23 cellular contexts compared by ENCODE assay signal in genomic region chr4:93747220-93747619, GRCh38.
"Had no signal": no experiment of that assay in that cellular context is flagged by ENCODE, and none has a peak within 500 bp of the region (broad histone marks: within the 10 kb centered on the region; RNA-seq: fewer than 3 reads in every experiment).

No MANE protein-coding gene starts in this region.

- H3K4me3 Mint-ChIP-seq: immature natural killer cell; naive B cell; natural killer cell; stimulated activated memory B cell treated with anti-CD40 and anti-IgM and Interleukin-4, amounts not matched to agents 10 μg/mL and 1 μg/mL and 100 μg/mL, for 72 hours; stimulated activated naive CD8-positive, alpha-beta T cell treated with anti-CD3 and anti-CD28 coated beads, Interleukin-15, amount 100 ng/mL, for 72 hours; type B pancreatic cell had no signal

- H3K27me3 Mint-ChIP-seq: naive B cell; progenitor cell of endocrine pancreas; stimulated activated memory B cell treated with anti-CD40 and anti-IgM and Interleukin-4, amounts not matched to agents 10 μg/mL and 1 μg/mL and 100 μg/mL, for 72 hours; stimulated activated naive CD8-positive, alpha-beta T cell treated with anti-CD3 and anti-CD28 coated beads, Interleukin-15, amount 100 ng/mL, for 72 hours; type B pancreatic cell had no signal

- DNase-seq: hypothalamus; immature natural killer cell; kidney; left colon; left lung; lower lobe of right lung; mammary epithelial cell; mesenchymal stem cell; naive B cell; natural killer cell; ovary; right lobe of liver; stimulated activated CD4-positive, alpha-beta T cell treated with anti-CD3 and anti-CD28 coated beads, Interleukin-1b, Interleukin-23, amount 100 ng/mL, for 48 hours; stimulated activated CD4-positive, alpha-beta T cell treated with anti-CD3 and anti-CD28 coated beads, Interleukin-2, amount 100 ng/mL, for 48 hours; stimulated activated CD4-positive, alpha-beta T cell treated with anti-CD3 and anti-CD28 coated beads, Interleukin-4, amount 100 ng/mL, for 4 hours; stimulated activated CD8-positive, alpha-beta memory T cell treated with anti-CD3 and anti-CD28 coated beads, Interleukin-4, amount 100 ng/mL, for 48 hours; stimulated activated naive CD4-positive, alpha-beta T cell treated with Interleukin-2 at 50 U/mL for 16 hours; stimulated activated naive CD8-positive, alpha-beta T cell treated with anti-CD3 and anti-CD28 coated beads, Interleukin-15, amount 100 ng/mL, for 72 hours; substantia nigra; uterus had no signal

- H3K4me1 Mint-ChIP-seq: immature natural killer cell; natural killer cell; stimulated activated naive CD8-positive, alpha-beta T cell treated with anti-CD3 and anti-CD28 coated beads, Interleukin-15, amount 100 ng/mL, for 72 hours had no signal

- H3K9me3 Mint-ChIP-seq: type B pancreatic cell had no signal

- H3K27ac Mint-ChIP-seq: immature natural killer cell; naive B cell; natural killer cell; progenitor cell of endocrine pancreas; stimulated activated memory B cell treated with anti-CD40 and anti-IgM and Interleukin-4, amounts not matched to agents 10 μg/mL and 1 μg/mL and 100 μg/mL, for 72 hours; stimulated activated naive CD8-positive, alpha-beta T cell treated with anti-CD3 and anti-CD28 coated beads, Interleukin-15, amount 100 ng/mL, for 72 hours; type B pancreatic cell had no signal

- H3K36me3 Mint-ChIP-seq: immature natural killer cell; naive B cell; natural killer cell; stimulated activated memory B cell treated with anti-CD40 and anti-IgM and Interleukin-4, amounts not matched to agents 10 μg/mL and 1 μg/mL and 100 μg/mL, for 72 hours; type B pancreatic cell had no signal
